ENCODE assay signal across 26 cellular contexts in genomic region chr18:55054591-55054990, GRCh38.
DNase-seq lines count a peak whose midpoint lies in the region; ATAC-seq, FAIRE-seq and TF ChIP-seq lines count a peak whose summit lies in the region.
"Had no signal": no experiment of that assay in that cellular context is flagged by ENCODE, and none has a peak within 500 bp of the region (broad histone marks: within the 10 kb centered on the region; RNA-seq: fewer than 3 reads in every experiment).

No MANE protein-coding gene starts in this region.

- no peak for ATAC-seq in psoas muscle
- ATAC-seq: activated naive CD8-positive, alpha-beta T cell treated with anti-CD3 and anti-CD28 coated beads, Interleukin-2, amount 50 U/mL, for 24 hours; left ventricle myocardium superior; stimulated activated naive CD8-positive, alpha-beta T cell treated with anti-CD3 and anti-CD28 coated beads, Interleukin-15, Interleukin-2, amounts not matched to agents 100 U/mL and 50 U/mL, for 24 hours had no signal

- no peak for TF ChIP-seq CTCF in bronchial epithelial cell (IDR thresholded peaks at IDR 0.05; ENCODE audit: insufficient read depth, low read length, severe bottlenecking)
- no peak for TF ChIP-seq CTCF in psoas muscle (IDR thresholded peaks at IDR 0.05)

- FAIRE-seq in bronchial epithelial cell (lab: Jason Lieb, UNC), result peak; percentile 43
- FAIRE-seq: TTC549 had no signal

- H3K4me3 ChIP-seq in bronchial epithelial cell (ENCODE audit: low read depth, low read length) (no peak overlapping the region), psoas muscle (no peak overlapping the region)
- H3K4me3 ChIP-seq: BLaER1, esophagus muscularis mucosa had no signal

- no peaks in the 10 kb centered on the region for H3K36me3 ChIP-seq in bronchial epithelial cell (ENCODE audit: control insufficient read depth, insufficient read depth, low read length)
- no peaks in the 10 kb centered on the region for H3K36me3 ChIP-seq in psoas muscle (ENCODE audit: insufficient read depth in 1 of 2, low read depth in 1 of 2)
- H3K36me3 ChIP-seq: BLaER1, esophagus muscularis mucosa, upper lobe of left lung had no signal

- 60 to 78% (median 78%) methylated on average over 15 of the region's 15 CpGs for WGBS in psoas muscle, 3 donors

- DNase-seq in NCI-H1105 (lab: John Stamatoyannopoulos, UW), result peak; percentile 10
- no peak for DNase-seq in NCI-H1105 treated with DMSO at 0.1 percent for 48 hours (lab: John Stamatoyannopoulos, UW)
- no peak for DNase-seq in bronchial epithelial cell (ENCODE audit: low read depth)
- peak; percentile 55 for DNase-seq in medulla oblongata (ENCODE audit: extremely low spot score)
- no peak for DNase-seq in activated CD4-positive, CD25-positive, alpha-beta regulatory T cell (lab: John Stamatoyannopoulos, UW)
- no peak for DNase-seq in psoas muscle
- DNase-seq in NCI-H146 treated with DMSO at 0.1 percent for 48 hours (lab: John Stamatoyannopoulos, UW; ENCODE audit: unreplicated experiment), result no peak
- DNase-seq: 8988T; activated CD4-positive, alpha-beta T cell treated with anti-CD3 and anti-CD28 coated beads, Interleukin-2, amount 10 ng/mL, durations not matched to agents 24 days and 14 days; activated CD8-positive, alpha-beta memory T cell treated with anti-CD3 and anti-CD28 coated beads, Interleukin-2, amount 50 U/mL, for 4 hours; activated effector memory CD4-positive, alpha-beta T cell treated with Interleukin-2 at 50 U/mL for 16 hours; activated naive CD8-positive, alpha-beta T cell treated with anti-CD3 and anti-CD28 coated beads, Interleukin-2, amount 50 U/mL, for 24 hours; cerebellar nuclear complex; effector CD8-positive, alpha-beta T cell; GF-D8; KBM-7; left ventricle myocardium superior; NCI-H2029 treated with DMSO at 0.1 percent for 48 hours; NCI-H510A treated with DMSO at 0.1 percent for 48 hours; stimulated activated CD4-positive, alpha-beta T cell treated with anti-CD3 and anti-CD28 coated beads, Interleukin-1b, Interleukin-23, amount 100 ng/mL, for 48 hours; stimulated activated naive CD8-positive, alpha-beta T cell treated with anti-CD3 and anti-CD28 coated beads, Interleukin-15, Interleukin-2, amounts not matched to agents 100 U/mL and 50 U/mL, for 24 hours had no signal

- no peaks in the 10 kb centered on the region for H3K4me1 ChIP-seq in psoas muscle
- H3K4me1 ChIP-seq: BLaER1, esophagus muscularis mucosa, upper lobe of left lung had no signal

- H3K27me3 ChIP-seq in bronchial epithelial cell (ENCODE audit: control insufficient read depth, insufficient read depth, low read length) (peaks cover 2% of the 10 kb centered on the region), psoas muscle (ENCODE audit: insufficient read depth in 3 of 3, low read length in 2 of 3) (no peaks in the 10 kb centered on the region)
- H3K27me3 ChIP-seq: BLaER1, esophagus muscularis mucosa, upper lobe of left lung had no signal

- peak overlapping the region; percentile 3 for H3K27ac ChIP-seq in temporal lobe (ENCODE audit: low read depth, low read length)
- H3K27ac ChIP-seq in psoas muscle, result no peak overlapping the region
- H3K27ac ChIP-seq: BLaER1, esophagus muscularis mucosa had no signal

- intact Hi-C loops in psoas muscle (cut with DNase I), result no loop called here

- no peaks in the 10 kb centered on the region for H3K9me3 ChIP-seq in psoas muscle
- H3K9me3 ChIP-seq: BLaER1, esophagus muscularis mucosa, upper lobe of left lung had no signal

Comparison
In these comparisons a context has a peak if more than half of its experiments do, and no peak if none do; other contexts are left out.
1. DNase-seq: peak in NCI-H1105 (single experiment) and medulla oblongata (single experiment); none in NCI-H1105 treated with DMSO at 0.1 percent for 48 hours (single experiment), bronchial epithelial cell (single experiment), activated CD4-positive, CD25-positive, alpha-beta regulatory T cell (0 of 4), psoas muscle (0 of 2) and NCI-H146 treated with DMSO at 0.1 percent for 48 hours (single experiment).